Comparison of ENCODE assay signal across 11 cellular contexts in the genomic region with DNA sequence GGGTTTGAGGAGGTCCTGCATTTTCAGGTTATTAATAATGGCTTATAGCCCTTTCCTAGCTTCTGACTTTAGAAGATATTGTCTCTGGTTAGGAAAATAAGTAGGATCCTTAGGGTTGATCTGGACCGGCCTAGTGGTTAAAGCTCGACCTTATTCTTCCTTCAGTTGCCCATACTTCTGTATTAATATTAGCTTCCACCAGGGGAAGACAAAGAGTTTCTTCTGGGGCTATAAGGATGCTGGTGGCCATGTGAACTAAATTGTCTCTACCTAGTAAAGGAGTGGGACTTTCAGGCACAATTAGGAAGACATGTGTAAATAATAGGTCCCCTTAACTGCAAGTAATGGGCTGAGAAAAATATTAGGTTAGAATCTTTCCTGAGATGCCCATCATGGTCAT. TPM values are rescaled to one million over a fixed set of nuclear protein-coding genes. Genes with fewer than 3 reads are reported as not detected.
DNase-seq lines count a peak whose midpoint lies in the region; ATAC-seq and TF ChIP-seq lines count a peak whose summit lies in the region.
"Had no signal": no experiment of that assay in that cellular context is flagged by ENCODE, and none has a peak within 500 bp of the region (broad histone marks: within the 10 kb centered on the region; RNA-seq: fewer than 3 reads in every experiment).

No MANE protein-coding gene starts in this region.

- H3K9me3 ChIP-seq in Peyer's patch = no peaks in the 10 kb centered on the region
- H3K9me3 ChIP-seq in gastrocnemius medialis = no peaks in the 10 kb centered on the region

- intact Hi-C loops in activated CD4-positive, alpha-beta T cell treated with anti-CD3 and anti-CD28 coated beads for 36 hours (cut with DNase I, micrococcal nuclease) = loop anchor here (10.0 kb wide), 3 partner anchors 80 to 550 kb away; no protein-coding TSS in a partner anchor
- intact Hi-C loops in gastrocnemius medialis (cut with DNase I; ENCODE audit: low total_unique reads) = no loop called here

- peak; percentile 35 for TF ChIP-seq CTCF in AG09309 (IDR thresholded peaks at IDR 0.05; ENCODE audit: control insufficient read depth, insufficient read depth, low read depth, low read length, missing control alignments)
- TF ChIP-seq CTCF in GM12875 (IDR thresholded peaks at IDR 0.05; ENCODE audit: borderline replicate concordance, insufficient read depth, low read depth, low read length) = peak; percentile 55
- TF ChIP-seq CTCF in Peyer's patch (IDR thresholded peaks at IDR 0.05) = peak in 5 of 6 experiments; percentile 11 to 37 (median 25)
- peak; percentile 59 for TF ChIP-seq CTCF in foreskin keratinocyte (conservative IDR thresholded peaks at IDR 0.05)
- no peak for TF ChIP-seq CTCF in gastrocnemius medialis (IDR thresholded peaks at IDR 0.05 in 4 of 5, conservative IDR thresholded peaks at IDR 0.05 in 1 of 5)

- ATAC-seq in foreskin keratinocyte (no peak), GM19455 (IDR thresholded peaks at IDR 0.05; ENCODE audit: unreplicated experiment) (no peak), gastrocnemius medialis (no peak)
- no peak for ATAC-seq in activated CD4-positive, alpha-beta T cell treated with anti-CD3 and anti-CD28 coated beads for 36 hours
- ATAC-seq: left ventricle myocardium superior had no signal

- H3K27me3 Mint-ChIP-seq in activated CD4-positive, alpha-beta T cell treated with anti-CD3 and anti-CD28 coated beads for 36 hours = peaks cover 19% of the 10 kb centered on the region

- in situ Hi-C loops in gastrocnemius medialis (cut with MboI; ENCODE audit: low sequenced_read_pairs in 4 of 4) = loop anchor here in 3 of 4 donors (10.0 kb wide), 2 partner anchors 250 to 260 kb away; partner anchors contain the start of gene DUSP12 (in 2 of the 3)

- H3K27me3 ChIP-seq in Peyer's patch (no peaks in the 10 kb centered on the region), foreskin keratinocyte (peaks cover 20% of the 10 kb centered on the region), gastrocnemius medialis (peaks cover 2 to 25% (median 5%) of the 10 kb centered on the region in 3 donors)

- no peaks in the 10 kb centered on the region for H3K36me3 Mint-ChIP-seq in activated CD4-positive, alpha-beta T cell treated with anti-CD3 and anti-CD28 coated beads for 36 hours (ENCODE audit: low read depth)

- H3K27ac ChIP-seq in Peyer's patch (no peak overlapping the region), foreskin keratinocyte (no peak overlapping the region), gastrocnemius medialis (no peak overlapping the region)

- H3K27ac Mint-ChIP-seq in activated CD4-positive, alpha-beta T cell treated with anti-CD3 and anti-CD28 coated beads for 36 hours = no peak overlapping the region

- H3K4me3 Mint-ChIP-seq in activated CD4-positive, alpha-beta T cell treated with anti-CD3 and anti-CD28 coated beads for 36 hours = no peak overlapping the region

- H3K4me3 ChIP-seq in AG09309 (ENCODE audit: control insufficient read depth, low read depth, low read length) (no peak overlapping the region), GM12875 (ENCODE audit: low read depth, low read length) (no peak overlapping the region), Peyer's patch (no peak overlapping the region), gastrocnemius medialis (no peak overlapping the region)

- POLR2A ChIA-PET in activated CD4-positive, alpha-beta T cell treated with anti-CD3 and anti-CD28 coated beads for 36 hours (lab: Charles Lee) = no interaction called here

- no peaks in the 10 kb centered on the region for H3K4me1 ChIP-seq in Peyer's patch
- H3K4me1 ChIP-seq in foreskin keratinocyte = peaks cover 8% of the 10 kb centered on the region
- no peaks in the 10 kb centered on the region for H3K4me1 ChIP-seq in gastrocnemius medialis

- no peaks in the 10 kb centered on the region for H3K4me1 Mint-ChIP-seq in activated CD4-positive, alpha-beta T cell treated with anti-CD3 and anti-CD28 coated beads for 36 hours

- TF ChIP-seq POLR2A in Peyer's patch (IDR thresholded peaks at IDR 0.05) (no peak), gastrocnemius medialis (IDR thresholded peaks at IDR 0.05) (no peak)

- H3K36me3 ChIP-seq in Peyer's patch = no peaks in the 10 kb centered on the region
- H3K36me3 ChIP-seq in gastrocnemius medialis = no peaks in the 10 kb centered on the region

- CTCF ChIA-PET in activated CD4-positive, alpha-beta T cell treated with anti-CD3 and anti-CD28 coated beads for 36 hours (lab: Charles Lee) = interaction anchor here (0.6 to 4.9 kb wide), 7 partner anchors 8 to 258 kb away, joined by 3 to 32 read pairs (median 4); no protein-coding TSS in a partner anchor

- DNase-seq in AG09309 (ENCODE audit: low read depth) (no peak), Peyer's patch (no peak), foreskin keratinocyte (no peak), gastrocnemius medialis (no peak), DMS79 treated with DMSO at 0.1 percent for 48 hours (lab: John Stamatoyannopoulos, UW) (no peak)
- no peak for DNase-seq in activated CD4-positive, alpha-beta T cell treated with anti-CD3 and anti-CD28 coated beads for 36 hours
- DNase-seq: DMS153, left ventricle myocardium superior, NCI-H187 treated with DMSO at 0.1 percent for 48 hours had no signal

- no peaks in the 10 kb centered on the region for H3K9me3 Mint-ChIP-seq in activated CD4-positive, alpha-beta T cell treated with anti-CD3 and anti-CD28 coated beads for 36 hours (ENCODE audit: low read depth)

RNA-seq across cellular contexts. Expression of gene FCGR2A, which starts 20.6 kb away (rescaled TPM):
- 10 to 100 TPM in 1 of 4 donors, 1 to 10 TPM in 3; 3.3 to 14.3 (median 5.9) TPM for total RNA-seq in Peyer's patch
- total RNA-seq in foreskin keratinocyte = not detected in 2 replicates
- polyA plus RNA-seq in foreskin keratinocyte = not detected in 2 replicates
- not detected for total RNA-seq in activated CD4-positive, alpha-beta T cell treated with anti-CD3 and anti-CD28 coated beads for 36 hours
- 1 to 10 TPM; 5.0 to 9.0 (median 7.2) TPM for total RNA-seq in gastrocnemius medialis

RNA-seq across cellular contexts. Expression of gene HSPA6, which starts 39.7 kb away (rescaled TPM):
- 1 to 10 TPM in 2 of 4 donors, under 1 TPM in 2; 0.35 to 5.8 (median 0.91) TPM for total RNA-seq in Peyer's patch
- total RNA-seq in foreskin keratinocyte = 0.28 and 0.37 TPM in 2 replicates
- polyA plus RNA-seq in foreskin keratinocyte = 0.16 and 0.29 TPM in 2 replicates
- under 1 TPM; 0.11 to 0.14 TPM for total RNA-seq in activated CD4-positive, alpha-beta T cell treated with anti-CD3 and anti-CD28 coated beads for 36 hours
- under 1 TPM in 2 of 4 donors, not detected in 2; 0.25 to 0.60 TPM for total RNA-seq in gastrocnemius medialis

Comparison
In these comparisons a context has a peak if more than half of its experiments do, and no peak if none do; other contexts are left out.
1. CTCF ChIP-seq: peak in AG09309 (single experiment), GM12875 (single experiment), Peyer's patch (5 of 6) and foreskin keratinocyte (single experiment); none in gastrocnemius medialis (0 of 5).